Comparison of ENCODE assay signal across 1 cellular context in the genomic region with DNA sequence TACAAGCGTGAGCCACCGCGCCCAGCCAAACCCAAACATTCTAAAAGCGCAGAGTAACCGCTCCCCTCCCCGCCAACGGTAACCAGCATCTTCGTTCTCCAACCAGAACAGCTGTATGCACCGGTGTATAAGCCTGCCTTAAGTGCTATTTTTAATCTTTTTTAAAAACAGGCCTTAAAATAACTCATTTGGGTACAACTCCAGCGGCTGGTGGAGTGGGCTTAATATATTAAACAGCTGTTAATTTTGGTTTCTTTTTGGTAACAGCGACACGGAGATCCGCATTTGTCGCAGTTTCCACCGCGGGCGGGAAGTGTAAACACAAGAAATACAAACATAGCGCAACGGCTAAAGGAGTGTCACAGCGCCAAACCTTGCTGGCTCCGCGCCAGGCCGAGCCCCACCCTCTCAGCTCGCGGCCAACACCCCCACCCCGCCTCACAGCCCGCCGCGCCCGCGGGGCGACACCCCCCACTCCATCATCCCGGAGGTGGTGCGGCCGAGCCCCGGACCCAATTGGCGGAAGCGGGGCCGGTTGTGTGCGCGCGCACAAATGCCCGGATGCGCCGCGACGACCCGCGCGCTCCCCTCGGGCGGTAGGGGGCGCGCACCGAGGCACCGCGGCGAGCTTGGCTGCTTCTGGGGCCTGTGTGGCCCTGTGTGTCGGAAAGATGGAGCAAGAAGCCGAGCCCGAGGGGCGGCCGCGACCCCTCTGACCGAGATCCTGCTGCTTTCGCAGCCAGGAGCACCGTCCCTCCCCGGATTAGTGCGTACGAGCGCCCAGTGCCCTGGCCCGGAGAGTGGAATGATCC.
TF ChIP-seq lines count a peak whose summit lies in the region.

Gene MDM2 (plus strand): TSS at position 602 of the 812 bp plus-strand sequence. CDS start 301 bp downstream, outside the sequence.

TF ChIP-seq in K562, 482 proteins besides CTCF, POLR2A, EP300 and RAD21 (continued from another document and continues in another):
- TF ChIP-seq, protein P1, sequence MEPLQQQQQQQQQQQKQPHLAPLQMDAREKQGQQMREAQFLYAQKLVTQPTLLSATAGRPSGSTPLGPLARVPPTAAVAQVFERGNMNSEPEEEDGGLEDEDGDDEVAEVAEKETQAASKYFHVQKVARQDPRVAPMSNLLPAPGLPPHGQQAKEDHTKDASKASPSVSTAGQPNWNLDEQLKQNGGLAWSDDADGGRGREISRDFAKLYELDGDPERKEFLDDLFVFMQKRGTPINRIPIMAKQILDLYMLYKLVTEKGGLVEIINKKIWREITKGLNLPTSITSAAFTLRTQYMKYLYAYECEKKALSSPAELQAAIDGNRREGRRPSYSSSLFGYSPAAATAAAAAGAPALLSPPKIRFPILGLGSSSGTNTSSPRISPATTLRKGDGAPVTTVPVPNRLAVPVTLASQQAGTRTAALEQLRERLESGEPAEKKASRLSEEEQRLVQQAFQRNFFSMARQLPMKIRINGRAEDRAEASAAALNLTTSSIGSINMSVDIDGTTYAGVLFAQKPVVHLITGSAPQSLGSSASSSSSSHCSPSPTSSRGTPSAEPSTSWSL (CRISPR knock-in tag; IDR thresholded peaks at IDR 0.05; ENCODE audit: borderline replicate concordance): no peak
- TF ChIP-seq IFI16 (CRISPR knock-in tag; IDR thresholded peaks at IDR 0.05) (no peak), NR3C1 (CRISPR knock-in tag; IDR thresholded peaks at IDR 0.05) (no peak), CSDE1 (IDR thresholded peaks at IDR 0.05) (no peak), MYC (IDR thresholded peaks at IDR 0.05; ENCODE audit: low read depth, low read length) (peak; percentile 88), MYC (CRISPR knock-in tag; IDR thresholded peaks at IDR 0.05; ENCODE audit: borderline replicate concordance, low read depth) (peak; percentile 84; the same call in 1 of the 2 replicates), ETV5 (CRISPR knock-in tag; IDR thresholded peaks at IDR 0.05; ENCODE audit: low read depth) (0 out of 2 replicates have a peak, but pooled peaks have one; percentile 67), ZNF324 (CRISPR knock-in tag; IDR thresholded peaks at IDR 0.05) (no peak), ZNF253 (CRISPR knock-in tag; conservative IDR thresholded peaks at IDR 0.05) (no peak), KDM1A (IDR thresholded peaks at IDR 0.05) (no peak), JUN (IDR thresholded peaks at IDR 0.05; ENCODE audit: borderline replicate concordance, low read depth, low read length) (peak; percentile 17; the same call in 1 of the 2 replicates), JUN (CRISPR knock-in tag; IDR thresholded peaks at IDR 0.05; ENCODE audit: borderline replicate concordance) (no peak), PCBP1 (IDR thresholded peaks at IDR 0.05; ENCODE audit: low read depth, low read length, poor library complexity, severe bottlenecking) (peak; percentile 97), ZNF232 (CRISPR knock-in tag; IDR thresholded peaks at IDR 0.05) (peak; percentile 60; the same call in 1 of the 2 replicates), SMARCA5 (IDR thresholded peaks at IDR 0.05) (no peak), THRB (CRISPR knock-in tag; conservative IDR thresholded peaks at IDR 0.05) (no peak; the same call in 1 of the 2 replicates), HNRNPL (IDR thresholded peaks at IDR 0.05; ENCODE audit: low read depth, low read length) (peak; percentile 69; the same call in 1 of the 2 replicates), FIP1L1 (IDR thresholded peaks at IDR 0.05; ENCODE audit: low read depth, low read length, poor library complexity, severe bottlenecking) (peak; percentile 81), SFPQ (IDR thresholded peaks at IDR 0.05; ENCODE audit: low read depth, low read length) (peak; percentile 63; the same call in 1 of the 2 replicates), ZBTB49 (CRISPR knock-in tag; IDR thresholded peaks at IDR 0.05; ENCODE audit: borderline replicate concordance) (0 out of 2 replicates have a peak, but pooled peaks have one; percentile 91), TCFL5 (CRISPR knock-in tag; conservative IDR thresholded peaks at IDR 0.05) (no peak), TAF7 (tag; IDR thresholded peaks at IDR 0.05) (peak; percentile 62; the same call in 1 of the 2 replicates)
- TF ChIP-seq, protein P2, sequence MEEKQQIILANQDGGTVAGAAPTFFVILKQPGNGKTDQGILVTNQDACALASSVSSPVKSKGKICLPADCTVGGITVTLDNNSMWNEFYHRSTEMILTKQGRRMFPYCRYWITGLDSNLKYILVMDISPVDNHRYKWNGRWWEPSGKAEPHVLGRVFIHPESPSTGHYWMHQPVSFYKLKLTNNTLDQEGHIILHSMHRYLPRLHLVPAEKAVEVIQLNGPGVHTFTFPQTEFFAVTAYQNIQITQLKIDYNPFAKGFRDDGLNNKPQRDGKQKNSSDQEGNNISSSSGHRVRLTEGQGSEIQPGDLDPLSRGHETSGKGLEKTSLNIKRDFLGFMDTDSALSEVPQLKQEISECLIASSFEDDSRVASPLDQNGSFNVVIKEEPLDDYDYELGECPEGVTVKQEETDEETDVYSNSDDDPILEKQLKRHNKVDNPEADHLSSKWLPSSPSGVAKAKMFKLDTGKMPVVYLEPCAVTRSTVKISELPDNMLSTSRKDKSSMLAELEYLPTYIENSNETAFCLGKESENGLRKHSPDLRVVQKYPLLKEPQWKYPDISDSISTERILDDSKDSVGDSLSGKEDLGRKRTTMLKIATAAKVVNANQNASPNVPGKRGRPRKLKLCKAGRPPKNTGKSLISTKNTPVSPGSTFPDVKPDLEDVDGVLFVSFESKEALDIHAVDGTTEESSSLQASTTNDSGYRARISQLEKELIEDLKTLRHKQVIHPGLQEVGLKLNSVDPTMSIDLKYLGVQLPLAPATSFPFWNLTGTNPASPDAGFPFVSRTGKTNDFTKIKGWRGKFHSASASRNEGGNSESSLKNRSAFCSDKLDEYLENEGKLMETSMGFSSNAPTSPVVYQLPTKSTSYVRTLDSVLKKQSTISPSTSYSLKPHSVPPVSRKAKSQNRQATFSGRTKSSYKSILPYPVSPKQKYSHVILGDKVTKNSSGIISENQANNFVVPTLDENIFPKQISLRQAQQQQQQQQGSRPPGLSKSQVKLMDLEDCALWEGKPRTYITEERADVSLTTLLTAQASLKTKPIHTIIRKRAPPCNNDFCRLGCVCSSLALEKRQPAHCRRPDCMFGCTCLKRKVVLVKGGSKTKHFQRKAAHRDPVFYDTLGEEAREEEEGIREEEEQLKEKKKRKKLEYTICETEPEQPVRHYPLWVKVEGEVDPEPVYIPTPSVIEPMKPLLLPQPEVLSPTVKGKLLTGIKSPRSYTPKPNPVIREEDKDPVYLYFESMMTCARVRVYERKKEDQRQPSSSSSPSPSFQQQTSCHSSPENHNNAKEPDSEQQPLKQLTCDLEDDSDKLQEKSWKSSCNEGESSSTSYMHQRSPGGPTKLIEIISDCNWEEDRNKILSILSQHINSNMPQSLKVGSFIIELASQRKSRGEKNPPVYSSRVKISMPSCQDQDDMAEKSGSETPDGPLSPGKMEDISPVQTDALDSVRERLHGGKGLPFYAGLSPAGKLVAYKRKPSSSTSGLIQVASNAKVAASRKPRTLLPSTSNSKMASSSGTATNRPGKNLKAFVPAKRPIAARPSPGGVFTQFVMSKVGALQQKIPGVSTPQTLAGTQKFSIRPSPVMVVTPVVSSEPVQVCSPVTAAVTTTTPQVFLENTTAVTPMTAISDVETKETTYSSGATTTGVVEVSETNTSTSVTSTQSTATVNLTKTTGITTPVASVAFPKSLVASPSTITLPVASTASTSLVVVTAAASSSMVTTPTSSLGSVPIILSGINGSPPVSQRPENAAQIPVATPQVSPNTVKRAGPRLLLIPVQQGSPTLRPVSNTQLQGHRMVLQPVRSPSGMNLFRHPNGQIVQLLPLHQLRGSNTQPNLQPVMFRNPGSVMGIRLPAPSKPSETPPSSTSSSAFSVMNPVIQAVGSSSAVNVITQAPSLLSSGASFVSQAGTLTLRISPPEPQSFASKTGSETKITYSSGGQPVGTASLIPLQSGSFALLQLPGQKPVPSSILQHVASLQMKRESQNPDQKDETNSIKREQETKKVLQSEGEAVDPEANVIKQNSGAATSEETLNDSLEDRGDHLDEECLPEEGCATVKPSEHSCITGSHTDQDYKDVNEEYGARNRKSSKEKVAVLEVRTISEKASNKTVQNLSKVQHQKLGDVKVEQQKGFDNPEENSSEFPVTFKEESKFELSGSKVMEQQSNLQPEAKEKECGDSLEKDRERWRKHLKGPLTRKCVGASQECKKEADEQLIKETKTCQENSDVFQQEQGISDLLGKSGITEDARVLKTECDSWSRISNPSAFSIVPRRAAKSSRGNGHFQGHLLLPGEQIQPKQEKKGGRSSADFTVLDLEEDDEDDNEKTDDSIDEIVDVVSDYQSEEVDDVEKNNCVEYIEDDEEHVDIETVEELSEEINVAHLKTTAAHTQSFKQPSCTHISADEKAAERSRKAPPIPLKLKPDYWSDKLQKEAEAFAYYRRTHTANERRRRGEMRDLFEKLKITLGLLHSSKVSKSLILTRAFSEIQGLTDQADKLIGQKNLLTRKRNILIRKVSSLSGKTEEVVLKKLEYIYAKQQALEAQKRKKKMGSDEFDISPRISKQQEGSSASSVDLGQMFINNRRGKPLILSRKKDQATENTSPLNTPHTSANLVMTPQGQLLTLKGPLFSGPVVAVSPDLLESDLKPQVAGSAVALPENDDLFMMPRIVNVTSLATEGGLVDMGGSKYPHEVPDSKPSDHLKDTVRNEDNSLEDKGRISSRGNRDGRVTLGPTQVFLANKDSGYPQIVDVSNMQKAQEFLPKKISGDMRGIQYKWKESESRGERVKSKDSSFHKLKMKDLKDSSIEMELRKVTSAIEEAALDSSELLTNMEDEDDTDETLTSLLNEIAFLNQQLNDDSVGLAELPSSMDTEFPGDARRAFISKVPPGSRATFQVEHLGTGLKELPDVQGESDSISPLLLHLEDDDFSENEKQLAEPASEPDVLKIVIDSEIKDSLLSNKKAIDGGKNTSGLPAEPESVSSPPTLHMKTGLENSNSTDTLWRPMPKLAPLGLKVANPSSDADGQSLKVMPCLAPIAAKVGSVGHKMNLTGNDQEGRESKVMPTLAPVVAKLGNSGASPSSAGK (IDR thresholded peaks at IDR 0.05): no peak; the same call in 1 of the 2 replicates
- TF ChIP-seq, protein P3, sequence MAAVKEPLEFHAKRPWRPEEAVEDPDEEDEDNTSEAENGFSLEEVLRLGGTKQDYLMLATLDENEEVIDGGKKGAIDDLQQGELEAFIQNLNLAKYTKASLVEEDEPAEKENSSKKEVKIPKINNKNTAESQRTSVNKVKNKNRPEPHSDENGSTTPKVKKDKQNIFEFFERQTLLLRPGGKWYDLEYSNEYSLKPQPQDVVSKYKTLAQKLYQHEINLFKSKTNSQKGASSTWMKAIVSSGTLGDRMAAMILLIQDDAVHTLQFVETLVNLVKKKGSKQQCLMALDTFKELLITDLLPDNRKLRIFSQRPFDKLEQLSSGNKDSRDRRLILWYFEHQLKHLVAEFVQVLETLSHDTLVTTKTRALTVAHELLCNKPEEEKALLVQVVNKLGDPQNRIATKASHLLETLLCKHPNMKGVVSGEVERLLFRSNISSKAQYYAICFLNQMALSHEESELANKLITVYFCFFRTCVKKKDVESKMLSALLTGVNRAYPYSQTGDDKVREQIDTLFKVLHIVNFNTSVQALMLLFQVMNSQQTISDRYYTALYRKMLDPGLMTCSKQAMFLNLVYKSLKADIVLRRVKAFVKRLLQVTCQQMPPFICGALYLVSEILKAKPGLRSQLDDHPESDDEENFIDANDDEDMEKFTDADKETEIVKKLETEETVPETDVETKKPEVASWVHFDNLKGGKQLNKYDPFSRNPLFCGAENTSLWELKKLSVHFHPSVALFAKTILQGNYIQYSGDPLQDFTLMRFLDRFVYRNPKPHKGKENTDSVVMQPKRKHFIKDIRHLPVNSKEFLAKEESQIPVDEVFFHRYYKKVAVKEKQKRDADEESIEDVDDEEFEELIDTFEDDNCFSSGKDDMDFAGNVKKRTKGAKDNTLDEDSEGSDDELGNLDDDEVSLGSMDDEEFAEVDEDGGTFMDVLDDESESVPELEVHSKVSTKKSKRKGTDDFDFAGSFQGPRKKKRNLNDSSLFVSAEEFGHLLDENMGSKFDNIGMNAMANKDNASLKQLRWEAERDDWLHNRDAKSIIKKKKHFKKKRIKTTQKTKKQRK (IDR thresholded peaks at IDR 0.05; ENCODE audit: borderline replicate concordance, low read depth, low read length): no peak
